ENCODE assay signal across 18 cellular contexts in the genomic region with DNA sequence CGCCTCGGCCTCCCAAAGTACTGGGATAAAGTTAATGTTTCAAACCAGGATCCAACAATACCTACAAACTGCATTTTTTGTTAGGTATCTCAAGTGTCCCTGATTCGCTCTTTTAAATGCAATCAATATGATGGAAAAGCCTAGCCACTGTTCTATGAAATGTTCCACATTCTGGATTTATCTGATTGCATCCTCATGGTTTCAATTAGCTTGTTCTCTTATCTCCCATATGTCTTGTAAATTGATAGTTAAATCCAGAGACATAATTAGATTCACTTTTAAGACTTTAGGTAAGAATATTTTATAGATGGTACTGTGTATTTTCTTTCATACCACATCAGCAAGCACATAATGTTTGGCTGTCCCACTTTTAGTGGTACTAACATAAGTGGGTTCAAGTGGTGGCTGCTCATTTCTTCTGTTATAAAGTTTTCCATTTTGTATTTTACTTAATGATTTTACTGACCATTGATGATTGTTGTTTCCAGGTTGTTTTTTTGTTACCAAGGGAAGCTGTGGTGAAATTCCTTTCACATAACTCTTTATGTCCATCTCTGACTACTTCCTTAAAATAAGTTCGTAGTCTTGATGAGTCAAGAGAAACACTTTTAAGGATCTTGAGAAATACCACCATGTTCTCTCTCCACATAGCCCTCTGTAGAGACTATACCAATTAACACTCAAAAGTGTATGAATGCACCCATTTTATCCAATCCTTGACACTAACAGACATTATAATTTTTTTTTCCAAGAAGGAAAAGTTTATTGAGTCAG. TPM values are rescaled to one million over a fixed set of nuclear protein-coding genes. Genes with fewer than 3 reads are reported as not detected.
DNase-seq lines count a peak whose midpoint lies in the region; ATAC-seq, FAIRE-seq and TF ChIP-seq lines count a peak whose summit lies in the region.
"Had no signal": no experiment of that assay in that cellular context is flagged by ENCODE, and none has a peak within 500 bp of the region (broad histone marks: within the 10 kb centered on the region; RNA-seq: fewer than 3 reads in every experiment).

No MANE protein-coding gene starts in this region.

- H3K9me3 Mint-ChIP-seq in astrocyte (ENCODE audit: unreplicated experiment): no peaks in the 10 kb centered on the region
- H3K9me3 Mint-ChIP-seq in activated naive CD4-positive, alpha-beta T cell treated with anti-CD3 and anti-CD28 coated beads, Interleukin-2, amount 50 U/mL, for 72 hours: no peaks in the 10 kb centered on the region
- H3K9me3 Mint-ChIP-seq in stimulated activated naive B cell treated with anti-CD40 and anti-IgM and Interleukin-4, amounts not matched to agents 10 μg/mL and 1 μg/mL and 100 μg/mL, for 72 hours: no peaks in the 10 kb centered on the region
- H3K9me3 Mint-ChIP-seq: activated naive CD4-positive, alpha-beta T cell treated with anti-CD3 and anti-CD28 coated beads, Interleukin-2, amount 50 U/mL, for 24 hours; memory B cell; neural progenitor cell had no signal

- ATAC-seq in activated naive CD4-positive, alpha-beta T cell treated with anti-CD3 and anti-CD28 coated beads, Interleukin-2, amount 50 U/mL, for 72 hours: no peak
- no peak for ATAC-seq in stimulated activated naive B cell treated with anti-CD40 and anti-IgM and Interleukin-4, amounts not matched to agents 10 μg/mL and 1 μg/mL and 100 μg/mL, for 72 hours (replicated peaks)
- ATAC-seq: gastroesophageal sphincter, right cardiac atrium had no signal

- peak overlapping the region; percentile 73 for H3K27ac Mint-ChIP-seq in astrocyte (ENCODE audit: unreplicated experiment)
- H3K27ac Mint-ChIP-seq in activated naive CD4-positive, alpha-beta T cell treated with anti-CD3 and anti-CD28 coated beads, Interleukin-2, amount 50 U/mL, for 72 hours: no peak overlapping the region
- no peak overlapping the region for H3K27ac Mint-ChIP-seq in stimulated activated naive B cell treated with anti-CD40 and anti-IgM and Interleukin-4, amounts not matched to agents 10 μg/mL and 1 μg/mL and 100 μg/mL, for 72 hours
- H3K27ac Mint-ChIP-seq: activated naive CD4-positive, alpha-beta T cell treated with anti-CD3 and anti-CD28 coated beads, Interleukin-2, amount 50 U/mL, for 24 hours; memory B cell; neural progenitor cell had no signal

- H3K36me3 ChIP-seq in GM23248 (ENCODE audit: low read depth) (0 out of 2 replicates have a peak, but pooled peaks cover 3% of the 10 kb centered on the region), astrocyte (ENCODE audit: insufficient read depth, low read length) (peaks cover 2% of the 10 kb centered on the region), mesenchymal stem cell (ENCODE audit: control insufficient read depth in 1 of 2, insufficient read depth in 2 of 2, low read depth in 1 of 2, low read length in 2 of 2) (peaks cover 3 to 10% of the 10 kb centered on the region in 2 experiments)
- H3K36me3 ChIP-seq: neural progenitor cell had no signal

- H2AK5ac ChIP-seq in mesenchymal stem cell (ENCODE audit: low read length, severe bottlenecking): no peak overlapping the region

- H3K4me3 ChIP-seq in GM23248 (no peak overlapping the region), astrocyte (ENCODE audit: insufficient read depth, low read depth, low read length) (no peak overlapping the region), mesenchymal stem cell (ENCODE audit: insufficient read depth in 1 of 2, low read depth in 1 of 2, low read length in 2 of 2) (no peak overlapping the region)
- H3K4me3 ChIP-seq: gastroesophageal sphincter, neural progenitor cell had no signal

- H3K9ac ChIP-seq in GM23248 (no peak overlapping the region), astrocyte (ENCODE audit: low read length) (no peak overlapping the region), mesenchymal stem cell (ENCODE audit: low read length) (no peak overlapping the region)
- H3K9ac ChIP-seq: neural progenitor cell had no signal

- peak; percentile 47 for DNase-seq in GM23248
- DNase-seq in NCI-H226: peak; percentile 20
- peak; percentile 12 for DNase-seq in astrocyte (ENCODE audit: low read depth)
- DNase-seq in mesenchymal stem cell: peak; percentile 48
- no peak for DNase-seq in activated CD8-positive, alpha-beta memory T cell treated with anti-CD3 and anti-CD28 coated beads, Interleukin-2, amount 50 U/mL, for 48 hours
- no peak for DNase-seq in activated naive CD4-positive, alpha-beta T cell treated with anti-CD3 and anti-CD28 coated beads, Interleukin-2, amount 50 U/mL, for 72 hours (ENCODE audit: low spot score in 2 of 2)
- no peak for DNase-seq in stimulated activated naive B cell treated with anti-CD40 and anti-IgM and Interleukin-4, amounts not matched to agents 10 μg/mL and 1 μg/mL and 100 μg/mL, for 72 hours
- DNase-seq in activated CD4-positive, alpha-beta T cell treated with anti-CD3 and anti-CD28 coated beads for 1 hour: no peak
- DNase-seq: activated CD8-positive, alpha-beta memory T cell treated with anti-CD3 and anti-CD28 coated beads, Interleukin-2, amount 50 U/mL, for 4 hours; NCI-H1930; NCI-H526 treated with DMSO at 0.1 percent for 48 hours; right cardiac atrium; T-helper 2 cell had no signal

- no peak overlapping the region for H2BK5ac ChIP-seq in mesenchymal stem cell (ENCODE audit: low read depth, low read length, poor library complexity, severe bottlenecking)

- H3K4ac ChIP-seq in mesenchymal stem cell (ENCODE audit: low read depth in 1 of 2, low read length in 2 of 2): no peak overlapping the region

- no peak overlapping the region for H2BK12ac ChIP-seq in mesenchymal stem cell (ENCODE audit: low read length in 2 of 2)

- TF ChIP-seq CTCF in astrocyte (IDR thresholded peaks at IDR 0.05; ENCODE audit: insufficient read depth, low read depth, low read length): no peak

- H3K14ac ChIP-seq in mesenchymal stem cell (ENCODE audit: low read length in 2 of 2): no peak overlapping the region

- no peak overlapping the region for H4K8ac ChIP-seq in mesenchymal stem cell (ENCODE audit: low read length)

- H3K4me2 ChIP-seq in GM23248 (ENCODE audit: unreplicated experiment) (no peak overlapping the region), astrocyte (ENCODE audit: low read length) (no peak overlapping the region), mesenchymal stem cell (ENCODE audit: low read length, poor library complexity, severe bottlenecking) (no peak overlapping the region)
- H3K4me2 ChIP-seq: neural progenitor cell had no signal

- H3F3A ChIP-seq in GM23248 (ENCODE audit: insufficient read depth): no peaks in the 10 kb centered on the region

- H3K79me2 ChIP-seq in GM23248 (ENCODE audit: insufficient read depth) (no peaks in the 10 kb centered on the region), astrocyte (ENCODE audit: insufficient read depth, low read length) (no peaks in the 10 kb centered on the region)

- H3K27me3 ChIP-seq in GM23248 (replicated peaks; ENCODE audit: insufficient read depth) (no peaks in the 10 kb centered on the region), astrocyte (ENCODE audit: insufficient read depth, low read length) (no peaks in the 10 kb centered on the region), mesenchymal stem cell (ENCODE audit: control insufficient read depth in 1 of 2, insufficient read depth in 1 of 2, low read length in 2 of 2) (no peaks in the 10 kb centered on the region)
- H3K27me3 ChIP-seq: gastroesophageal sphincter, neural progenitor cell had no signal

- no peak overlapping the region for H2BK15ac ChIP-seq in mesenchymal stem cell (ENCODE audit: low read depth, poor library complexity, severe bottlenecking)

- H3K4me3 Mint-ChIP-seq in astrocyte (ENCODE audit: unreplicated experiment): no peak overlapping the region
- no peak overlapping the region for H3K4me3 Mint-ChIP-seq in stimulated activated naive B cell treated with anti-CD40 and anti-IgM and Interleukin-4, amounts not matched to agents 10 μg/mL and 1 μg/mL and 100 μg/mL, for 72 hours
- H3K4me3 Mint-ChIP-seq: activated naive CD4-positive, alpha-beta T cell treated with anti-CD3 and anti-CD28 coated beads, Interleukin-2, amount 50 U/mL, for 24 hours; memory B cell; neural progenitor cell had no signal

- H2AFZ ChIP-seq in GM23248: no peak overlapping the region
- no peak overlapping the region for H2AFZ ChIP-seq in astrocyte (ENCODE audit: low read depth, low read length)
- no peak overlapping the region for H2AFZ ChIP-seq in mesenchymal stem cell (ENCODE audit: low read depth, low read length)
- H2AFZ ChIP-seq: neural progenitor cell had no signal

- no peak overlapping the region for H2BK120ac ChIP-seq in mesenchymal stem cell (ENCODE audit: low read depth, low read length)

- H4K20me1 ChIP-seq in GM23248 (ENCODE audit: insufficient read depth) (no peaks in the 10 kb centered on the region), astrocyte (ENCODE audit: insufficient read depth, low read length) (no peaks in the 10 kb centered on the region)

- H3K18ac ChIP-seq in mesenchymal stem cell (ENCODE audit: low read depth in 1 of 2, low read length in 2 of 2): no peak overlapping the region

- H3K9me2 ChIP-seq in GM23248 (ENCODE audit: insufficient read depth): no peaks in the 10 kb centered on the region

- no peaks in the 10 kb centered on the region for H3K27me3 Mint-ChIP-seq in astrocyte (ENCODE audit: low read depth, unreplicated experiment)
- no peaks in the 10 kb centered on the region for H3K27me3 Mint-ChIP-seq in stimulated activated naive B cell treated with anti-CD40 and anti-IgM and Interleukin-4, amounts not matched to agents 10 μg/mL and 1 μg/mL and 100 μg/mL, for 72 hours
- H3K27me3 Mint-ChIP-seq: activated naive CD4-positive, alpha-beta T cell treated with anti-CD3 and anti-CD28 coated beads, Interleukin-2, amount 50 U/mL, for 24 hours; memory B cell had no signal

- peak; percentile 23 for FAIRE-seq in astrocyte (lab: Jason Lieb, UNC)
- FAIRE-seq: RCC 7860 had no signal

- H3K4me1 Mint-ChIP-seq in astrocyte (ENCODE audit: low read depth, unreplicated experiment): peaks cover 2% of the 10 kb centered on the region
- H3K4me1 Mint-ChIP-seq in stimulated activated naive B cell treated with anti-CD40 and anti-IgM and Interleukin-4, amounts not matched to agents 10 μg/mL and 1 μg/mL and 100 μg/mL, for 72 hours: peaks cover 2 to 5% of the 10 kb centered on the region in 2 donors
- H3K4me1 Mint-ChIP-seq: memory B cell, neural progenitor cell had no signal

- no peak overlapping the region for H4K91ac ChIP-seq in mesenchymal stem cell (ENCODE audit: low read length)

- H3K27ac ChIP-seq in GM23248 (0 out of 2 replicates have a peak overlapping the region, but pooled peaks have one; percentile 21), astrocyte (ENCODE audit: low read depth, low read length) (peak overlapping the region; percentile 29), mesenchymal stem cell (ENCODE audit: low read length, poor library complexity, severe bottlenecking) (no peak overlapping the region)
- H3K27ac ChIP-seq: gastroesophageal sphincter, neural progenitor cell had no signal

- H3K79me1 ChIP-seq in mesenchymal stem cell (replicated peaks; ENCODE audit: low read length, poor library complexity, severe bottlenecking): peaks cover 12% of the 10 kb centered on the region

- no peak overlapping the region for H3K23ac ChIP-seq in mesenchymal stem cell (ENCODE audit: low read length in 2 of 2)

- in situ Hi-C loops in GM23248 (cut with MboI): no loop called here

- WGBS in GM23248 (ENCODE audit: low coverage in 1 of 2, low lambda C conversion rate in 2 of 2, missing lambda C conversion rate in 2 of 2), 2 experiments: 90 to 92% methylated on average over 4 of the region's 4 CpGs
- WGBS in mesenchymal stem cell: 86% methylated on average over 4 of the region's 4 CpGs

- H3K9me3 ChIP-seq in GM23248 (ENCODE audit: low read depth) (no peaks in the 10 kb centered on the region), astrocyte (ENCODE audit: insufficient read depth, low read depth, low read length) (no peaks in the 10 kb centered on the region), mesenchymal stem cell (ENCODE audit: control insufficient read depth, low read length) (no peaks in the 10 kb centered on the region)
- H3K9me3 ChIP-seq: gastroesophageal sphincter had no signal

- H3K4me1 ChIP-seq in GM23248 (ENCODE audit: insufficient read depth) (no peaks in the 10 kb centered on the region), astrocyte (ENCODE audit: insufficient read depth, low read length) (no peaks in the 10 kb centered on the region), mesenchymal stem cell (ENCODE audit: control insufficient read depth, insufficient read depth, low read depth, low read length) (no peaks in the 10 kb centered on the region)
- H3K4me1 ChIP-seq: gastroesophageal sphincter, neural progenitor cell had no signal

- peaks cover 4% of the 10 kb centered on the region for H3K36me3 Mint-ChIP-seq in astrocyte (ENCODE audit: low read depth, unreplicated experiment)
- peaks cover 13 to 15% of the 10 kb centered on the region in 2 donors for H3K36me3 Mint-ChIP-seq in activated naive CD4-positive, alpha-beta T cell treated with anti-CD3 and anti-CD28 coated beads, Interleukin-2, amount 50 U/mL, for 72 hours
- H3K36me3 Mint-ChIP-seq in stimulated activated naive B cell treated with anti-CD40 and anti-IgM and Interleukin-4, amounts not matched to agents 10 μg/mL and 1 μg/mL and 100 μg/mL, for 72 hours: peaks cover 31 to 33% of the 10 kb centered on the region in 2 donors

RNA-seq across cellular contexts. Expression of a gene that starts 40.5 kb away (rescaled TPM):
- 15.0 and 21.5 TPM in 2 replicates for total RNA-seq in GM23248 (2014; rRNA removed; shearing (Covaris generic))
- polyA plus RNA-seq in GM23248 (2016; fragmentation: Nextera tagmentation; extraction: Ambion mirVana): 9.2 and 10.9 TPM in 2 replicates
- total RNA-seq in astrocyte: 16.0 and 16.4 TPM in 2 replicates
- 6.8 TPM for polyA plus RNA-seq in mesenchymal stem cell (2013, experiment 1 of 2)
- polyA plus RNA-seq in mesenchymal stem cell (2013, experiment 2 of 2): 7.1 TPM
- total RNA-seq in activated naive CD4-positive, alpha-beta T cell treated with anti-CD3 and anti-CD28 coated beads, Interleukin-2, amount 50 U/mL, for 72 hours: 10 to 100 TPM; 22.3 to 28.7 TPM

Comparison
In these comparisons a context has a peak if more than half of its experiments do, and no peak if none do; other contexts are left out.
1. DNase-seq: peak in GM23248 (single experiment), NCI-H226 (single experiment), astrocyte (single experiment) and mesenchymal stem cell (single experiment); none in activated CD8-positive, alpha-beta memory T cell treated with anti-CD3 and anti-CD28 coated beads, Interleukin-2, amount 50 U/mL, for 48 hours (single experiment), activated naive CD4-positive, alpha-beta T cell treated with anti-CD3 and anti-CD28 coated beads, Interleukin-2, amount 50 U/mL, for 72 hours (0 of 2), stimulated activated naive B cell treated with anti-CD40 and anti-IgM and Interleukin-4, amounts not matched to agents 10 μg/mL and 1 μg/mL and 100 μg/mL, for 72 hours (single experiment) and activated CD4-positive, alpha-beta T cell treated with anti-CD3 and anti-CD28 coated beads for 1 hour (single experiment).